Comparison of ENCODE assay signal across 12 cellular contexts in the genomic region with DNA sequence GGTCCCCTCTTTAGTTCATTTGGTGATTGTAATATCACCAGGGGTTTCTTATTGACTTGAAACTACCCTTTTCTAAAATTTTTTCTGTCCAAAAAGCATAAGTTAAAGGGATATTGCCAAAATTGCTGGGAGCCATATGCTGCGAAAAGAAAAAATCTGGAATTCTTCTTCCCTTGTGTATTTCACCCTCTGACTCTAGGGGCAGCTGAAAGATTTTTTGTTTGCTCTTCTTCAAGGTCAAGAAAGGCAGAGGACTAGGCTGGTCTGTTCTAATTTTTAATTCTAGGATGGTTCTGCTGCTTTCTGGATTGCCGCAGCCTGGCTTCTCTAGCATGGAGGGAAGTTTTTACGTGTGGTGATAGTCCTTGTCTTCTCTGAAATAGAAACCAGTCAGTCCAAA.
DNase-seq lines count a peak whose midpoint lies in the region; ATAC-seq, FAIRE-seq and TF ChIP-seq lines count a peak whose summit lies in the region.
"Had no signal": no experiment of that assay in that cellular context is flagged by ENCODE, and none has a peak within 500 bp of the region (broad histone marks: within the 10 kb centered on the region; RNA-seq: fewer than 3 reads in every experiment).

No MANE protein-coding gene starts in this region.

- no peak for FAIRE-seq in urothelium cell line (lab: Jason Lieb, UNC)

- DNase-seq in cardiac muscle cell (ENCODE audit: low read depth in 1 of 2, low spot score in 1 of 2) = no peak
- no peak for DNase-seq in heart right ventricle
- peak; percentile 86 for DNase-seq in OCI-M1 (lab: John Stamatoyannopoulos, UW)
- DNase-seq in fibroblast of mammary gland (ENCODE audit: low read depth) = no peak
- DNase-seq in stimulated activated naive CD8-positive, alpha-beta T cell treated with anti-CD3 and anti-CD28 coated beads, Interleukin-15, amount 100 ng/mL, for 72 hours = no peak
- DNase-seq in urothelium cell line (ENCODE audit: low spot score) = no peak
- DNase-seq in KG1 (lab: John Stamatoyannopoulos, UW) = no peak
- DNase-seq in stimulated activated CD4-positive, alpha-beta T cell treated with anti-CD3 and anti-CD28 coated beads, Interleukin-2, amount 100 ng/mL, for 48 hours = no peak
- DNase-seq: left cardiac atrium, NCI-H187, uterus had no signal

- intact Hi-C loops in heart right ventricle (cut with DNase I) = no loop called here

- H3K36me3 ChIP-seq in cardiac muscle cell (peaks cover 7% of the 10 kb centered on the region), heart right ventricle (no peaks in the 10 kb centered on the region)
- H3K36me3 ChIP-seq: ascending aorta, uterus had no signal

- H3K9me3 Mint-ChIP-seq in stimulated activated naive CD8-positive, alpha-beta T cell treated with anti-CD3 and anti-CD28 coated beads, Interleukin-15, amount 100 ng/mL, for 72 hours = no peaks in the 10 kb centered on the region

- WGBS in heart right ventricle, 2 donors = 73 to 86% methylated on average over 3 of the region's 3 CpGs

- H3K27me3 ChIP-seq in cardiac muscle cell = peaks cover 7% of the 10 kb centered on the region
- peaks cover 9 to 92% (median 50%) of the 10 kb centered on the region in 7 donors for H3K27me3 ChIP-seq in heart right ventricle
- H3K27me3 ChIP-seq: ascending aorta had no signal

- H3K27me3 Mint-ChIP-seq in stimulated activated naive CD8-positive, alpha-beta T cell treated with anti-CD3 and anti-CD28 coated beads, Interleukin-15, amount 100 ng/mL, for 72 hours = peaks cover 88% of the 10 kb centered on the region

- peaks cover 45% of the 10 kb centered on the region for H3K4me1 ChIP-seq in cardiac muscle cell (ENCODE audit: low read depth)
- H3K4me1 ChIP-seq in heart right ventricle = peaks cover 0 to 26% (median 5%) of the 10 kb centered on the region in 9 donors
- H3K4me1 ChIP-seq: uterus had no signal

- no peak for ATAC-seq in heart right ventricle
- no peak for ATAC-seq in stimulated activated naive CD8-positive, alpha-beta T cell treated with anti-CD3 and anti-CD28 coated beads, Interleukin-15, amount 100 ng/mL, for 72 hours
- ATAC-seq: left cardiac atrium had no signal

- H3K4me3 Mint-ChIP-seq in stimulated activated naive CD8-positive, alpha-beta T cell treated with anti-CD3 and anti-CD28 coated beads, Interleukin-15, amount 100 ng/mL, for 72 hours = peak overlapping the region; percentile 86 to 89

- TF ChIP-seq CTCF in cardiac muscle cell (IDR thresholded peaks at IDR 0.05; ENCODE audit: low read depth, low read length) (no peak), heart right ventricle (IDR thresholded peaks at IDR 0.05) (no peak), fibroblast of mammary gland (conservative IDR thresholded peaks at IDR 0.05; ENCODE audit: control insufficient read depth, insufficient read depth, low read depth, low read length) (peak; percentile 16)

- H3K4me1 Mint-ChIP-seq in stimulated activated naive CD8-positive, alpha-beta T cell treated with anti-CD3 and anti-CD28 coated beads, Interleukin-15, amount 100 ng/mL, for 72 hours = peaks cover 45% of the 10 kb centered on the region

- H3K4me3 ChIP-seq in cardiac muscle cell = peak overlapping the region; percentile 93
- no peak overlapping the region for H3K4me3 ChIP-seq in heart right ventricle
- H3K4me3 ChIP-seq in fibroblast of mammary gland (ENCODE audit: control insufficient read depth, low read depth, low read length) = peak overlapping the region; percentile 79
- H3K4me3 ChIP-seq: uterus had no signal

- H3K27ac Mint-ChIP-seq in stimulated activated naive CD8-positive, alpha-beta T cell treated with anti-CD3 and anti-CD28 coated beads, Interleukin-15, amount 100 ng/mL, for 72 hours = no peak overlapping the region

- no peaks in the 10 kb centered on the region for H3K9me3 ChIP-seq in cardiac muscle cell (ENCODE audit: low read depth)
- H3K9me3 ChIP-seq in heart right ventricle = no peaks in the 10 kb centered on the region
- H3K9me3 ChIP-seq: ascending aorta, uterus had no signal

- H3K27ac ChIP-seq in cardiac muscle cell (peak overlapping the region; percentile 99), heart right ventricle (no peak overlapping the region)
- H3K27ac ChIP-seq: ascending aorta, uterus had no signal

Comparison
In these comparisons a context has a peak if more than half of its experiments do, and no peak if none do; other contexts are left out.
1. H3K4me3 ChIP-seq: peak in cardiac muscle cell (single experiment) and fibroblast of mammary gland (single experiment); none in heart right ventricle (0 of 10).